27 cellular contexts compared by ENCODE assay signal in the genomic region with DNA sequence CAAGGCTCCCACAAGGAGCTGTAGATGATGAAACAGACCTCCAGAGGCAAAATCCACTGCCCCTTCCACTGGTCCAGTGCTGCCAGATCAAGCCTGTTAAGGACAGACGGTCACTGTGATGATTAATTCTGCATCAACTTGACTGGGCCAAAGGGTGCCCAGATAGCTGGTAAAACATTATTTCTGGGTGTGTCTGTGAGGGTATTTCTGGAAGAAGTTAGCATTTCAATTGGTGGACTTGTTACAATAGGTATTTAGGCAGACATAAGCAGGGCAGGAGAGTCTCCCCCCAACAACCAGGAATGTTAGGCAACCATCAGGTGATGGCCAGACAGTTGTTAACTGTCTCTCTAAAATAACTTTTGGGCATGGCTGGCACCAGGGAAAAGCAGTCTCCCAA.
"Had no signal": no experiment of that assay in that cellular context is flagged by ENCODE, and none has a peak within 500 bp of the region (broad histone marks: within the 10 kb centered on the region; RNA-seq: fewer than 3 reads in every experiment).

No MANE protein-coding gene starts in this region.

- H3K27ac Mint-ChIP-seq: memory B cell; naive B cell; natural killer cell; nephron progenitor cell; neural progenitor cell; progenitor cell of endocrine pancreas; stimulated activated memory B cell treated with anti-CD40 and anti-IgM and Interleukin-4, amounts not matched to agents 10 μg/mL and 1 μg/mL and 100 μg/mL, for 72 hours; stimulated activated naive CD8-positive, alpha-beta T cell treated with anti-CD3 and anti-CD28 coated beads, Interleukin-15, amount 100 ng/mL, for 72 hours had no signal

- H3K4me3 ChIP-seq: heart left ventricle, hepatocyte, left ventricle myocardium inferior, neural progenitor cell, pancreas, right atrium auricular region, right lobe of liver, smooth muscle cell, testis, thyroid gland, transverse colon, upper lobe of left lung, vagina had no signal

- H3K4me1 Mint-ChIP-seq: naive B cell, natural killer cell, neural progenitor cell had no signal

- H3K27ac ChIP-seq: heart left ventricle, hepatocyte, left ventricle myocardium inferior, neural progenitor cell, pancreas, right atrium auricular region, right lobe of liver, testis, thyroid gland, transverse colon, upper lobe of left lung, vagina had no signal

- H3K36me3 Mint-ChIP-seq: natural killer cell, neural progenitor cell had no signal

- H3K27me3 ChIP-seq: heart left ventricle, hepatocyte, pancreas, right atrium auricular region, right lobe of liver, testis, thyroid gland, transverse colon, upper lobe of left lung, vagina had no signal

- H3K27me3 Mint-ChIP-seq: progenitor cell of endocrine pancreas; stimulated activated naive CD8-positive, alpha-beta T cell treated with anti-CD3 and anti-CD28 coated beads, Interleukin-15, amount 100 ng/mL, for 72 hours had no signal

- H3K9ac ChIP-seq: neural progenitor cell had no signal

- H3K9me3 ChIP-seq: pancreas, right lobe of liver, testis, thyroid gland, transverse colon, vagina had no signal

- DNase-seq: heart left ventricle; islet precursor cell; left ventricle myocardium inferior; midbrain; naive B cell; natural killer cell; nephron progenitor cell; right lobe of liver; stimulated activated CD4-positive, alpha-beta T cell treated with anti-CD3 and anti-CD28 coated beads, Interleukin-1b, Interleukin-23, amount 100 ng/mL, for 48 hours; stimulated activated CD4-positive, alpha-beta T cell treated with anti-CD3 and anti-CD28 coated beads, Interleukin-2, amount 100 ng/mL, for 48 hours; stimulated activated CD4-positive, alpha-beta T cell treated with anti-CD3 and anti-CD28 coated beads, Interleukin-4, amount 100 ng/mL, for 4 hours; stimulated activated CD8-positive, alpha-beta memory T cell treated with anti-CD3 and anti-CD28 coated beads, Interleukin-4, amount 100 ng/mL, for 48 hours; stimulated activated naive CD4-positive, alpha-beta T cell treated with Interleukin-2 at 50 U/mL for 16 hours; stimulated activated naive CD8-positive, alpha-beta T cell treated with anti-CD3 and anti-CD28 coated beads, Interleukin-15, amount 100 ng/mL, for 72 hours; testis; thyroid gland; upper lobe of left lung had no signal

- H3K4me1 ChIP-seq: heart left ventricle, left ventricle myocardium inferior, neural progenitor cell, pancreas, right atrium auricular region, right lobe of liver, testis, thyroid gland, transverse colon, upper lobe of left lung, vagina had no signal

- H3K4me3 Mint-ChIP-seq: memory B cell; naive B cell; natural killer cell; nephron progenitor cell; neural progenitor cell; stimulated activated memory B cell treated with anti-CD40 and anti-IgM and Interleukin-4, amounts not matched to agents 10 μg/mL and 1 μg/mL and 100 μg/mL, for 72 hours; stimulated activated naive CD8-positive, alpha-beta T cell treated with anti-CD3 and anti-CD28 coated beads, Interleukin-15, amount 100 ng/mL, for 72 hours had no signal

- H3K36me3 ChIP-seq: heart left ventricle, left ventricle myocardium inferior, neural progenitor cell, pancreas, right atrium auricular region, right lobe of liver, thyroid gland, transverse colon, upper lobe of left lung, vagina had no signal
